8 cellular contexts compared by ENCODE assay signal in the genomic region with DNA sequence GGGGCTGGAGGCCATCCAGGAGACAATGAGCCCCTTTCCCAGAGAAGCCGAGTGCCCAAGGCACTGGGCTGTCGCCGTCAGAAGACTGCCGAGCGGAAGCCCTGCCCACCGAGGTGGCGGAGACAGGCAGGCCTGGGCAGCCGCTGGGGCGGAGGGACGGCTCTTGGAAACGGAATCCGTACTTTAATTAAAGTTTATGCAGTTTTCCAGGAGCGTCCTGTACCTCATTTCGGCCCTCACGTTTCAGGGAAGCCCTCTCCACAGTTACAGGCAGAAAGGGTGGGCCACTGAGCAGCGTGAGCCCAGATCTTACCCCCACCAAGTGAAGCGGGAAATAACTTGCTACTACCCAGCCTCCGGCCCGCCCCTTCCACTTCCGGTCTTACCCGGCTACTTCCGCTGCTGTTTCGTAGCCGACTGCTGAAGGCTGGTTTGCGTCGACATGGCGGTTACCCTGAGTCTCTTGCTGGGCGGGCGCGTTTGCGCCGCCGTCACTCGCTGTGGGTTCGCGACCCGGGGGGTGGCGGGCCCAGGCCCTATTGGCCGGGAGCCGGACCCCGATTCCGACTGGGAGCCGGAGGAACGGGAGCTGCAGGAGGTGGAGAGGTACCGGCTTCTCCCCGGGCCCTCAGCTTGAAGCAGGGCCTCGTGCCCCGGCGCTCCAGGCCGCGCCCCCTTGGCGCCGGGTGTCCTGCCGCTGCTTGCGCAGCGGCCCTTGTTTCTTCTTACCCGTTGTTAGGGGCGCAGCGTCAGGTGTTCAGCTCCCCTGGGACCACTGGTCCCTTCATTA.
A peak's percentile ranks its signal among the peaks of the same experiment; 100 is the strongest.
DNase-seq lines count a peak whose midpoint lies in the region; ATAC-seq and TF ChIP-seq lines count a peak whose summit lies in the region.

A gene with protein sequence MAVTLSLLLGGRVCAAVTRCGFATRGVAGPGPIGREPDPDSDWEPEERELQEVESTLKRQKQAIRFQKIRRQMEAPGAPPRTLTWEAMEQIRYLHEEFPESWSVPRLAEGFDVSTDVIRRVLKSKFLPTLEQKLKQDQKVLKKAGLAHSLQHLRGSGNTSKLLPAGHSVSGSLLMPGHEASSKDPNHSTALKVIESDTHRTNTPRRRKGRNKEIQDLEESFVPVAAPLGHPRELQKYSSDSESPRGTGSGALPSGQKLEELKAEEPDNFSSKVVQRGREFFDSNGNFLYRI (plus strand): TSS at position 402 of the 790 bp plus-strand sequence. CDS start 41 bp downstream, at position 443.

- H3K4me3 ChIP-seq in BLaER1 (peak within 1 kb of the TSS; percentile 77), choroid plexus epithelial cell (ENCODE audit: low read depth, low read length) (peak within 1 kb of the TSS; percentile 86)

- peak within 1 kb of the TSS; percentile 96 for H3K4me2 ChIP-seq in BLaER1

- H3K9ac ChIP-seq in BLaER1 = peak within 1 kb of the TSS; percentile 86

- peak; percentile 89 for ATAC-seq in GM19324 (IDR thresholded peaks at IDR 0.05; ENCODE audit: low FRiP score, unreplicated experiment)
- peak; percentile 92 for ATAC-seq in HG03460 (IDR thresholded peaks at IDR 0.05; ENCODE audit: unreplicated experiment)

- H3K4me1 ChIP-seq in BLaER1 = peaks cover 76% of the 10 kb centered on the region

- DNase-seq in NCI-H524 treated with DMSO at 0.1 percent for 48 hours (lab: John Stamatoyannopoulos, UW) (peak; percentile 66), choroid plexus epithelial cell (ENCODE audit: low read depth) (peak; percentile 90), kidney tubule cell (ENCODE audit: low spot score) (peak; percentile 93)
- DNase-seq in activated CD4-positive, alpha-beta T cell treated with anti-CD3 and anti-CD28 coated beads for 4 hours = peak; percentile 86 to 88
- DNase-seq in stimulated activated CD4-positive, alpha-beta T cell treated with anti-CD3 and anti-CD28 coated beads, Interleukin-1b, Interleukin-23, amount 100 ng/mL, for 1 hour (ENCODE audit: low read depth in 2 of 2) = peak; percentile 77 to 80

- TF ChIP-seq CTCF in choroid plexus epithelial cell (conservative IDR thresholded peaks at IDR 0.05; ENCODE audit: low read depth, low read length) = no peak

- H3K27me3 ChIP-seq in BLaER1 = no peaks in the 10 kb centered on the region

- H3K36me3 ChIP-seq in BLaER1 = peaks cover 17% of the 10 kb centered on the region

- peak within 1 kb of the TSS; percentile 93 for H3K27ac ChIP-seq in BLaER1

- no peaks in the 10 kb centered on the region for H3K9me3 ChIP-seq in BLaER1

- peaks cover 40% of the 10 kb centered on the region for H4K20me1 ChIP-seq in BLaER1

Comparison
In these comparisons a context has a peak if more than half of its experiments do, and no peak if none do; other contexts are left out.
1. Peak in every context shown above with its lines: DNase-seq, ATAC-seq, H3K4me3 ChIP-seq and H3K27ac ChIP-seq.